8 cellular contexts compared by ENCODE assay signal in genomic region chr16:62225675-62226074, GRCh38.
DNase-seq lines count a peak whose midpoint lies in the region; ATAC-seq and TF ChIP-seq lines count a peak whose summit lies in the region.

No MANE protein-coding gene starts in this region.

- in situ Hi-C loops in astrocyte of the spinal cord (cut with HindIII; ENCODE audit: low sequenced_read_pairs): no loop called here

- intact Hi-C loops in thyroid gland (cut with DNase I): no loop called here

- H3K4me1 ChIP-seq in thyroid gland: no peaks in the 10 kb centered on the region

- DNase-seq in NCI-H82 treated with DMSO at 0.1 percent for 48 hours (lab: John Stamatoyannopoulos, UW; ENCODE audit: unreplicated experiment) (peak; percentile 0), astrocyte of the spinal cord (ENCODE audit: low read depth, low spot score) (peak; percentile 18), left kidney (ENCODE audit: low read depth, low spot score) (peak; percentile 52), thyroid gland (peak; percentile 43 to 73)

- WGBS in thyroid gland, 2 donors: 42 to 45% methylated on average over 7 of the region's 7 CpGs

- no peak overlapping the region for H3K27ac ChIP-seq in 22Rv1
- no peak overlapping the region for H3K27ac ChIP-seq in thyroid gland

- peak; percentile 91 for TF ChIP-seq CTCF in 22Rv1 (IDR thresholded peaks at IDR 0.05)
- peak; percentile 30 for TF ChIP-seq CTCF in astrocyte of the spinal cord (IDR thresholded peaks at IDR 0.05; ENCODE audit: low read depth, low read length)
- peak in 3 of 6 experiments; percentile 9 to 42 (median 34) for TF ChIP-seq CTCF in thyroid gland (IDR thresholded peaks at IDR 0.05)

- no peaks in the 10 kb centered on the region for H3K27me3 ChIP-seq in thyroid gland

- ATAC-seq in GM18870 (IDR thresholded peaks at IDR 0.05; ENCODE audit: unreplicated experiment) (peak; percentile 97), HG03342 (IDR thresholded peaks at IDR 0.05; ENCODE audit: unreplicated experiment) (peak; percentile 97), HG02678 (IDR thresholded peaks at IDR 0.05; ENCODE audit: unreplicated experiment) (no peak)

- no peaks in the 10 kb centered on the region for H3K36me3 ChIP-seq in thyroid gland

- TF ChIP-seq POLR2A in thyroid gland (IDR thresholded peaks at IDR 0.05): no peak

- no peaks in the 10 kb centered on the region for H3K9me3 ChIP-seq in thyroid gland

- H3K4me3 ChIP-seq in astrocyte of the spinal cord (ENCODE audit: low read depth, low read length): no peak overlapping the region
- no peak overlapping the region for H3K4me3 ChIP-seq in thyroid gland (replicated peaks in 1 of 3)

Comparison
In these comparisons a context has a peak if more than half of its experiments do, and no peak if none do; other contexts are left out.
1. DNase-seq: peak in every context shown above with its lines; median percentile 58 in thyroid gland; 52 in left kidney; 18 in astrocyte of the spinal cord; 0 in NCI-H82 treated with DMSO at 0.1 percent for 48 hours.